In genomic region chr15:68765602-68766368, GRCh38 we compare ENCODE assay signal across 14 cellular contexts. TPM values are rescaled to one million over a fixed set of nuclear protein-coding genes. Genes with fewer than 3 reads are reported as not detected.
DNase-seq lines count a peak whose midpoint lies in the region; ATAC-seq, FAIRE-seq and TF ChIP-seq lines count a peak whose summit lies in the region.
"Had no signal": no experiment of that assay in that cellular context is flagged by ENCODE, and none has a peak within 500 bp of the region (broad histone marks: within the 10 kb centered on the region; RNA-seq: fewer than 3 reads in every experiment).

No MANE protein-coding gene starts in this region.

- peaks cover 37% of the 10 kb centered on the region for H3K27me3 Mint-ChIP-seq in activated CD4-positive, alpha-beta T cell treated with anti-CD3 and anti-CD28 coated beads, Interleukin-2, amount 10 ng/mL, durations not matched to agents 24 days and 14 days

- H3K36me3 ChIP-seq in H7 (replicated peaks; ENCODE audit: control insufficient read depth, insufficient read depth, low read length): no peaks in the 10 kb centered on the region

- no peaks in the 10 kb centered on the region for H3K9me3 Mint-ChIP-seq in activated CD4-positive, alpha-beta T cell treated with anti-CD3 and anti-CD28 coated beads, Interleukin-2, amount 10 ng/mL, durations not matched to agents 24 days and 14 days
- H3K9me3 Mint-ChIP-seq: T-cell had no signal

- DNase-seq in NCI-H1417 treated with DMSO at 0.1 percent for 48 hours (lab: John Stamatoyannopoulos, UW) (peak; percentile 28), NCI-H748 treated with DMSO at 0.1 percent for 48 hours (lab: John Stamatoyannopoulos, UW) (peak; percentile 25), frontal cortex (ENCODE audit: low spot score in 2 of 2) (no peak), H7 (no peak)
- DNase-seq in activated CD4-positive, alpha-beta T cell treated with anti-CD3 and anti-CD28 coated beads, Interleukin-2, amount 10 ng/mL, durations not matched to agents 24 days and 14 days: no peak
- DNase-seq: AML-193, GM23248, NCI-H187 treated with DMSO at 0.1 percent for 48 hours, NCI-H446, T-cell had no signal

- peaks cover 5% of the 10 kb centered on the region for H3K4me1 Mint-ChIP-seq in activated CD4-positive, alpha-beta T cell treated with anti-CD3 and anti-CD28 coated beads, Interleukin-2, amount 10 ng/mL, durations not matched to agents 24 days and 14 days
- H3K4me1 Mint-ChIP-seq: T-cell had no signal

- no peak for TF ChIP-seq POLR2A in GM18505 (IDR thresholded peaks at IDR 0.05; ENCODE audit: borderline replicate concordance, extremely low read depth, insufficient read depth, insufficient read length)

- H3K27me3 ChIP-seq in H7 (ENCODE audit: control insufficient read depth, insufficient read depth, low read length): no peaks in the 10 kb centered on the region

- FAIRE-seq in G401.6 (lab: Jason Lieb, UNC): peak; percentile 33
- FAIRE-seq in frontal cortex (lab: Jason Lieb, UNC): peak; percentile 34
- FAIRE-seq: GM12878, HTR-8/SVneo had no signal

- intact Hi-C loops in activated CD4-positive, alpha-beta T cell treated with anti-CD3 and anti-CD28 coated beads, Interleukin-2, amount 10 ng/mL, durations not matched to agents 24 days and 14 days (cut with micrococcal nuclease): no loop called here

- no peak overlapping the region for H3K4me3 Mint-ChIP-seq in activated CD4-positive, alpha-beta T cell treated with anti-CD3 and anti-CD28 coated beads, Interleukin-2, amount 10 ng/mL, durations not matched to agents 24 days and 14 days
- H3K4me3 Mint-ChIP-seq: T-cell had no signal

- no peaks in the 10 kb centered on the region for H3K36me3 Mint-ChIP-seq in activated CD4-positive, alpha-beta T cell treated with anti-CD3 and anti-CD28 coated beads, Interleukin-2, amount 10 ng/mL, durations not matched to agents 24 days and 14 days (ENCODE audit: low read depth)
- H3K36me3 Mint-ChIP-seq: T-cell had no signal

- ATAC-seq in GM18505 (IDR thresholded peaks at IDR 0.05; ENCODE audit: unreplicated experiment): no peak
- ATAC-seq: GM12878, T-cell had no signal

- no peak overlapping the region for H3K27ac Mint-ChIP-seq in activated CD4-positive, alpha-beta T cell treated with anti-CD3 and anti-CD28 coated beads, Interleukin-2, amount 10 ng/mL, durations not matched to agents 24 days and 14 days
- H3K27ac Mint-ChIP-seq: T-cell had no signal

- H3K4me3 ChIP-seq in H7 (ENCODE audit: insufficient read depth, low read depth, low read length): no peak overlapping the region
- H3K4me3 ChIP-seq: GM12878, GM23248 had no signal

RNA-seq across cellular contexts. Expression of gene ANP32A, which starts 54.9 kb away (rescaled TPM):
- 104 TPM for total RNA-seq in frontal cortex
- 280 and 302 TPM in 2 replicates for total RNA-seq in activated CD4-positive, alpha-beta T cell treated with anti-CD3 and anti-CD28 coated beads, Interleukin-2, amount 10 ng/mL, durations not matched to agents 24 days and 14 days
- 107 and 138 TPM in 2 replicates for total RNA-seq in H7 (2014; rRNA removed; shearing (Covaris generic))

Comparison
In these comparisons a context has a peak if more than half of its experiments do, and no peak if none do; other contexts are left out.
1. DNase-seq: peak in NCI-H1417 treated with DMSO at 0.1 percent for 48 hours (single experiment) and NCI-H748 treated with DMSO at 0.1 percent for 48 hours (single experiment); none in frontal cortex (0 of 2), activated CD4-positive, alpha-beta T cell treated with anti-CD3 and anti-CD28 coated beads, Interleukin-2, amount 10 ng/mL, durations not matched to agents 24 days and 14 days (single experiment) and H7 (single experiment).